In the genomic region with DNA sequence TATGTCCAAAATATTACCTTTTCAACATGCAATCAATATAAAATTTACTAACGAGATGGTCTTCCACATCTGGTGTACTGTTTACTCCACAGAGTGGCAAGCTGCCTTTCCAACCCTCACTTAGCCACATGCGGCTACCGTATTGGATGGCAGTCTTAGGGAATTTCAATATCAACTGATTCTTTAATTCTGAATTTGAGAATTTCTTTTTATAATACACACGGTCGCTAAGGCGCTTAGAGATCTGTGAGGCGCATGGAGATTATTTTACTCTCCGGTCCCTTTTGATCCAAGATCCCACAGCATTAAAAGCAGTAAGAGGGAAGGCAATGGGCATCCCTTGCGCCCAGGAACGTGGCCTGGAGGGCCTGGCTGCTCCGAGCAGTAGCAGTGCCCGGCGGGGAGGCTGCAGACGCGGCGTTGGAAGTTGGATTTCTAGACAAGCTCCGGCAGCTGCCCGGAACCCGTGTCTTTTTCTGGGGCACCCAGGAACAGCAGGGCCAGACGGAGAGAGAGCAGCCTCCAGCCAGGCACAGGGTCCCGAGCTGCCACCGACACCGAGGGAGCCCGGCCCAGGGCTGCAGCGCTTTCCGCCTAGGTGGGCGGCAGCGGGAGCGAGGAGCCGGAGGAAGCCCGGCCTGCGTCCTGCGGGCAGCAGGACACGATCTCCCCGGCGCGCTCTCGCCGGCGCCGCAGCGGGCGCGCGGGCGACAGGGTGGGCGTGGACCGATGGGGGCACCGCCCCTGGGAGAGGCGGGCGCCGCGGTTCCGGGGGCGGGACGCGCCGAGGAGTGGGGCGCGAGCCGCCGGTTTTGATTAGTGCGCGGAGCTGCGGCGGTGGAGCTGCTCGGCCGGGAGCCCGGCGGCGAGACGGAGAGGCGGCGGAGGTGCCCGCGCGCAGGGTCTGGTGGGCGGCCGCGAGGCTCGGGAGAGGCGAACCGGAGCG, we compare ENCODE assay signal across 8 cellular contexts. TPM values are rescaled to one million over a fixed set of nuclear protein-coding genes. Genes with fewer than 3 reads are reported as not detected.
DNase-seq lines count a peak whose midpoint lies in the region; ATAC-seq, FAIRE-seq and TF ChIP-seq lines count a peak whose summit lies in the region.

TSS of gene UGCG (plus strand) at position 819 of the 946 bp plus-strand sequence. CDS start 402 bp downstream, outside the sequence.

- POLR2A ChIA-PET in AG04449 (lab: Yijun Ruan, JAX): interaction anchor here (0.6 to 2.7 kb wide), 17 partner anchors 13 to 178 kb away, joined by 3 to 12 read pairs (median 4); no protein-coding TSS in a partner anchor

- H3K4me1 ChIP-seq in kidney (ENCODE audit: control insufficient read depth in 1 of 2, insufficient read depth in 1 of 2, low read depth in 1 of 2, low read length in 2 of 2): peaks cover 3 to 23% of the 10 kb centered on the region in 2 donors

- DNase-seq in AG04449 (ENCODE audit: low read depth, low spot score): no peak
- DNase-seq in NCI-H226: peak; percentile 96
- DNase-seq in activated CD4-positive, CD25-positive, alpha-beta regulatory T cell treated with anti-CD3 and anti-CD28 coated beads, Interleukin-2, amount 50 U/mL, for 72 hours: peak; percentile 90
- DNase-seq in cerebellar cortex (ENCODE audit: low spot score): peak; percentile 85
- DNase-seq in kidney: peak; percentile 97
- DNase-seq in stimulated activated CD4-positive, alpha-beta T cell treated with anti-CD3 and anti-CD28 coated beads, Interleukin-15, amount 100 ng/mL, for 24 hours: peak; percentile 90

- no peak for FAIRE-seq in kidney (lab: Jason Lieb, UNC)

- H3K27ac ChIP-seq in kidney (ENCODE audit: low read depth in 2 of 2, low read length in 2 of 2): peak within 1 kb of the TSS; percentile 97 to 99

- intact Hi-C loops in kidney (cut with DNase I): no loop called here

- H3K4me3 ChIP-seq in AG04449 (ENCODE audit: low read depth, low read length) (peak within 1 kb of the TSS; percentile 81), kidney (ENCODE audit: low read length in 2 of 2) (peak within 1 kb of the TSS; percentile 88 to 97)

- no peaks in the 10 kb centered on the region for H3K36me3 ChIP-seq in kidney (ENCODE audit: control insufficient read depth in 1 of 2, insufficient read depth in 2 of 2, low read length in 2 of 2)

- CTCF ChIA-PET in AG04449 (lab: Yijun Ruan, JAX): interaction anchor here (0.8 to 1.4 kb wide), 3 partner anchors 135 to 179 kb away, joined by 3 read pairs; no protein-coding TSS in a partner anchor

- peak within 1 kb of the TSS; percentile 87 to 99 for H3K9ac ChIP-seq in kidney (ENCODE audit: low read length in 2 of 2)

- TF ChIP-seq CTCF in AG04449 (IDR thresholded peaks at IDR 0.05; ENCODE audit: insufficient read depth, low read length, missing control alignments) (no peak), kidney (IDR thresholded peaks at IDR 0.05; ENCODE audit: borderline replicate concordance, extremely low read depth, insufficient read depth) (peak; percentile 0)

- no peaks in the 10 kb centered on the region for H3K9me3 ChIP-seq in kidney (ENCODE audit: control insufficient read depth in 1 of 2, low read length in 2 of 2)

- ATAC-seq in GM18870 (IDR thresholded peaks at IDR 0.05; ENCODE audit: unreplicated experiment) (peak; percentile 45), HG03135 (IDR thresholded peaks at IDR 0.05; ENCODE audit: unreplicated experiment) (peak; percentile 83)

RNA-seq across cellular contexts. Expression of gene UGCG, which starts in this region (rescaled TPM):
- total RNA-seq in kidney: 113 TPM
- polyA plus RNA-seq in kidney (ENCODE audit: insufficient read depth, low read depth, low replicate concordance): 20.8 TPM
